Comparison of ENCODE assay signal across 11 cellular contexts in the genomic region with DNA sequence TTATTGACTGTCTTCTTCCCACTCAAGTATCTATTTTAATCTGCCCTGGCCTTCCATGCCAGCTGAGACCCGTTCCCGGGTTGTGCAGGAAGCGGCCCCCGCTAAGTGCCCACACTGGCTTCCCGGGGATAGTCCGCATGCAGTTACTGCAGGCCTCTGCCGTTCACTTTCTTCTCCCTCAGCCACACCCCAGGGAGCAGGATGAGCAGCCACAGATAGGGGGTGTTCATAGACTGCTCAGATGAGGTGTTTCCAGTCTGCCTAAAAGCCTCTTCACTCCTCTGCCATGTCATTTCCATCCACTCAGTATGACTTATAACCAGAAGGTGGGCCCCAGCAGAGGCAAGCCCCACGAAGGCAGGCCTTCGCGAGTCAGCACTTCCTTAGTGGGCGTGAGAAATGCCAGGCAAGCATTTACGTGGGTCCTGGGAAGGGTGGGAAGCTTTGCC. TPM values are rescaled to one million over a fixed set of nuclear protein-coding genes. Genes with fewer than 3 reads are reported as not detected.
DNase-seq lines count a peak whose midpoint lies in the region; ATAC-seq lines count a peak whose summit lies in the region.
"Had no signal": no experiment of that assay in that cellular context is flagged by ENCODE, and none has a peak within 500 bp of the region (broad histone marks: within the 10 kb centered on the region; RNA-seq: fewer than 3 reads in every experiment).

No MANE protein-coding gene starts in this region.

- peak; percentile 95 to 96 for ATAC-seq in activated CD4-positive, CD25-positive, alpha-beta regulatory T cell treated with anti-CD3 and anti-CD28 coated beads, Interleukin-2, amount 50 U/mL, for 24 hours
- ATAC-seq in left cardiac atrium: peak; percentile 56 to 65
- ATAC-seq in GM18498 (IDR thresholded peaks at IDR 0.05; ENCODE audit: unreplicated experiment): no peak

- DNase-seq in activated CD4-positive, CD25-positive, alpha-beta regulatory T cell treated with anti-CD3 and anti-CD28 coated beads, Interleukin-2, amount 50 U/mL, for 72 hours: no peak
- DNase-seq in activated T-cell treated with anti-CD3 and anti-CD28 coated beads, Interleukin-2, amount 50 U/mL, for 48 hours: peak; percentile 75 to 78
- DNase-seq in left cardiac atrium (no peak), NCI-H345 (lab: John Stamatoyannopoulos, UW) (no peak), SKM-1 treated with dmso at 0.1 percent for 144 hours (lab: John Stamatoyannopoulos, UW; ENCODE audit: unreplicated experiment) (no peak)
- peak; percentile 24 to 55 for DNase-seq in stimulated activated CD8-positive, alpha-beta memory T cell treated with anti-CD3 and anti-CD28 coated beads, Interleukin-2, amount 100 ng/mL, for 48 hours (ENCODE audit: low read depth in 2 of 2)
- DNase-seq: hippocampal formation, midbrain, NCI-H1930 had no signal

- intact Hi-C loops in left cardiac atrium (cut with DNase I): loop anchor here in 1 of 2 donors (5.0 kb wide), 1 partner anchor 83 kb away; no protein-coding TSS in a partner anchor

RNA-seq across cellular contexts. Expression of gene MED9, which starts 7.7 kb away (rescaled TPM):
- 10 to 100 TPM; 26.8 to 35.1 TPM for total RNA-seq in left cardiac atrium

RNA-seq across cellular contexts. Expression of gene RASD1, which starts 11.7 kb away (rescaled TPM):
- total RNA-seq in left cardiac atrium: 10 to 100 TPM; 35.3 to 55.1 TPM

Comparison
In these comparisons a context has a peak if more than half of its experiments do, and no peak if none do; other contexts are left out.
1. DNase-seq: peak in activated T-cell treated with anti-CD3 and anti-CD28 coated beads, Interleukin-2, amount 50 U/mL, for 48 hours (2 of 2) and stimulated activated CD8-positive, alpha-beta memory T cell treated with anti-CD3 and anti-CD28 coated beads, Interleukin-2, amount 100 ng/mL, for 48 hours (2 of 2); none in activated CD4-positive, CD25-positive, alpha-beta regulatory T cell treated with anti-CD3 and anti-CD28 coated beads, Interleukin-2, amount 50 U/mL, for 72 hours (single experiment), left cardiac atrium (single experiment), NCI-H345 (single experiment) and SKM-1 treated with dmso at 0.1 percent for 144 hours (single experiment).